ENCODE assay signal across 1 cellular context in genomic region chr4:1784789-1785591, GRCh38.
TF ChIP-seq lines count a peak whose summit lies in the region.

No MANE protein-coding gene starts in this region.

TF ChIP-seq in HepG2, 621 proteins besides CTCF, POLR2A, EP300 and RAD21 (continued from another document and continues in another):
- TF ChIP-seq, protein P1, sequence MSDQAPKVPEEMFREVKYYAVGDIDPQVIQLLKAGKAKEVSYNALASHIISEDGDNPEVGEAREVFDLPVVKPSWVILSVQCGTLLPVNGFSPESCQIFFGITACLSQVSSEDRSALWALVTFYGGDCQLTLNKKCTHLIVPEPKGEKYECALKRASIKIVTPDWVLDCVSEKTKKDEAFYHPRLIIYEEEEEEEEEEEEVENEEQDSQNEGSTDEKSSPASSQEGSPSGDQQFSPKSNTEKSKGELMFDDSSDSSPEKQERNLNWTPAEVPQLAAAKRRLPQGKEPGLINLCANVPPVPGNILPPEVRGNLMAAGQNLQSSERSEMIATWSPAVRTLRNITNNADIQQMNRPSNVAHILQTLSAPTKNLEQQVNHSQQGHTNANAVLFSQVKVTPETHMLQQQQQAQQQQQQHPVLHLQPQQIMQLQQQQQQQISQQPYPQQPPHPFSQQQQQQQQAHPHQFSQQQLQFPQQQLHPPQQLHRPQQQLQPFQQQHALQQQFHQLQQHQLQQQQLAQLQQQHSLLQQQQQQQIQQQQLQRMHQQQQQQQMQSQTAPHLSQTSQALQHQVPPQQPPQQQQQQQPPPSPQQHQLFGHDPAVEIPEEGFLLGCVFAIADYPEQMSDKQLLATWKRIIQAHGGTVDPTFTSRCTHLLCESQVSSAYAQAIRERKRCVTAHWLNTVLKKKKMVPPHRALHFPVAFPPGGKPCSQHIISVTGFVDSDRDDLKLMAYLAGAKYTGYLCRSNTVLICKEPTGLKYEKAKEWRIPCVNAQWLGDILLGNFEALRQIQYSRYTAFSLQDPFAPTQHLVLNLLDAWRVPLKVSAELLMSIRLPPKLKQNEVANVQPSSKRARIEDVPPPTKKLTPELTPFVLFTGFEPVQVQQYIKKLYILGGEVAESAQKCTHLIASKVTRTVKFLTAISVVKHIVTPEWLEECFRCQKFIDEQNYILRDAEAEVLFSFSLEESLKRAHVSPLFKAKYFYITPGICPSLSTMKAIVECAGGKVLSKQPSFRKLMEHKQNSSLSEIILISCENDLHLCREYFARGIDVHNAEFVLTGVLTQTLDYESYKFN (CRISPR knock-in tag; conservative IDR thresholded peaks at IDR 0.05): peak; percentile 89
- TF ChIP-seq, protein P2, sequence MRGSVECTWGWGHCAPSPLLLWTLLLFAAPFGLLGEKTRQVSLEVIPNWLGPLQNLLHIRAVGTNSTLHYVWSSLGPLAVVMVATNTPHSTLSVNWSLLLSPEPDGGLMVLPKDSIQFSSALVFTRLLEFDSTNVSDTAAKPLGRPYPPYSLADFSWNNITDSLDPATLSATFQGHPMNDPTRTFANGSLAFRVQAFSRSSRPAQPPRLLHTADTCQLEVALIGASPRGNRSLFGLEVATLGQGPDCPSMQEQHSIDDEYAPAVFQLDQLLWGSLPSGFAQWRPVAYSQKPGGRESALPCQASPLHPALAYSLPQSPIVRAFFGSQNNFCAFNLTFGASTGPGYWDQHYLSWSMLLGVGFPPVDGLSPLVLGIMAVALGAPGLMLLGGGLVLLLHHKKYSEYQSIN (CRISPR knock-in tag; IDR thresholded peaks at IDR 0.05; ENCODE audit: borderline replicate concordance): no peak
- TF ChIP-seq ZNF782 (CRISPR knock-in tag; IDR thresholded peaks at IDR 0.05; ENCODE audit: borderline replicate concordance) (peak; percentile 88; the same call in 1 of the 2 replicates), SOX13 (IDR thresholded peaks at IDR 0.05) (0 out of 2 replicates have a peak, but pooled peaks have one; percentile 33), SOX13 (CRISPR knock-in tag; conservative IDR thresholded peaks at IDR 0.05 in 1 of 2, IDR thresholded peaks at IDR 0.05 in 1 of 2) (peak in 1 of 2 experiments; percentile 63; a peak in 2 of 4 replicates), KIAA2018 (CRISPR knock-in tag; IDR thresholded peaks at IDR 0.05; ENCODE audit: borderline replicate concordance) (no peak; the same call in 1 of the 2 replicates), GPN1 (CRISPR knock-in tag; IDR thresholded peaks at IDR 0.05; ENCODE audit: borderline replicate concordance) (no peak), PTBP1 (IDR thresholded peaks at IDR 0.05; ENCODE audit: low read depth, low read length, poor library complexity, severe bottlenecking) (no peak), CREM (IDR thresholded peaks at IDR 0.05) (peak; percentile 51; the same call in 1 of the 2 replicates), CREM (CRISPR knock-in tag; IDR thresholded peaks at IDR 0.05) (no peak), PPARG (CRISPR knock-in tag; conservative IDR thresholded peaks at IDR 0.05) (peak; percentile 46; the same call in 1 of the 2 replicates), TOPORS (CRISPR knock-in tag; IDR thresholded peaks at IDR 0.05) (no peak), ZNF746 (CRISPR knock-in tag; IDR thresholded peaks at IDR 0.05) (peak; percentile 99), ZNF550 (CRISPR knock-in tag; IDR thresholded peaks at IDR 0.05; ENCODE audit: borderline replicate concordance) (no peak), KDM5A (IDR thresholded peaks at IDR 0.05; ENCODE audit: borderline replicate concordance, low read length) (no peak), FOSL1 (CRISPR knock-in tag; IDR thresholded peaks at IDR 0.05; ENCODE audit: borderline replicate concordance) (no peak), ZNF235 (CRISPR knock-in tag; IDR thresholded peaks at IDR 0.05; ENCODE audit: borderline replicate concordance) (0 out of 2 replicates have a peak, but pooled peaks have one; percentile 74), ZNF142 (CRISPR knock-in tag; IDR thresholded peaks at IDR 0.05) (no peak), ZNF703 (CRISPR knock-in tag; IDR thresholded peaks at IDR 0.05; ENCODE audit: borderline replicate concordance) (no peak), MXI1 (IDR thresholded peaks at IDR 0.05; ENCODE audit: borderline replicate concordance, low read depth, low read length) (no peak), SOX5 (CRISPR knock-in tag; IDR thresholded peaks at IDR 0.05; ENCODE audit: borderline replicate concordance) (peak; percentile 68), ZFY (CRISPR knock-in tag; IDR thresholded peaks at IDR 0.05) (peak; percentile 87), ZNF749 (CRISPR knock-in tag; IDR thresholded peaks at IDR 0.05; ENCODE audit: borderline replicate concordance) (no peak; the same call in 1 of the 2 replicates), FOXM1 (CRISPR knock-in tag; IDR thresholded peaks at IDR 0.05) (no peak), ATF7 (IDR thresholded peaks at IDR 0.05) (no peak), ATF7 (CRISPR knock-in tag; IDR thresholded peaks at IDR 0.05) (0 out of 2 replicates have a peak, but pooled peaks have one; percentile 70), HNF4A (CRISPR knock-in tag; IDR thresholded peaks at IDR 0.05) (peak; percentile 78), ZNF615 (CRISPR knock-in tag; IDR thresholded peaks at IDR 0.05; ENCODE audit: borderline replicate concordance) (no peak), ZKSCAN1 (IDR thresholded peaks at IDR 0.05; ENCODE audit: low read length) (no peak), PLRG1 (conservative IDR thresholded peaks at IDR 0.05) (no peak), RFXANK (CRISPR knock-in tag; IDR thresholded peaks at IDR 0.05) (no peak), TCF12 (IDR thresholded peaks at IDR 0.05) (no peak), TCF12 (CRISPR knock-in tag; IDR thresholded peaks at IDR 0.05) (no peak), NFE2L2 (IDR thresholded peaks at IDR 0.05; ENCODE audit: low read length) (no peak), ZNF512 (CRISPR knock-in tag; IDR thresholded peaks at IDR 0.05) (no peak), AKAP8 (CRISPR knock-in tag; IDR thresholded peaks at IDR 0.05) (peak; percentile 93), ZNF556 (CRISPR knock-in tag; IDR thresholded peaks at IDR 0.05; ENCODE audit: borderline replicate concordance) (peak; percentile 95; the same call in 1 of the 2 replicates), HOXA9 (CRISPR knock-in tag; IDR thresholded peaks at IDR 0.05; ENCODE audit: borderline replicate concordance) (no peak), YEATS4 (CRISPR knock-in tag; IDR thresholded peaks at IDR 0.05; ENCODE audit: borderline replicate concordance) (peak; percentile 63; the same call in 1 of the 2 replicates), MLX (CRISPR knock-in tag; IDR thresholded peaks at IDR 0.05) (peak; percentile 70; the same call in 1 of the 2 replicates), FLYWCH1 (CRISPR knock-in tag; IDR thresholded peaks at IDR 0.05) (no peak), KAT8 (CRISPR knock-in tag; IDR thresholded peaks at IDR 0.05) (peak; percentile 50; the same call in 1 of the 2 replicates), ELF1 (CRISPR knock-in tag; IDR thresholded peaks at IDR 0.05) (peak; percentile 62; the same call in 1 of the 2 replicates), ZNF256 (CRISPR knock-in tag; conservative IDR thresholded peaks at IDR 0.05) (no peak), JUN (CRISPR knock-in tag; IDR thresholded peaks at IDR 0.05) (0 out of 2 replicates have a peak, but pooled peaks have one; percentile 33), ZNF841 (CRISPR knock-in tag; IDR thresholded peaks at IDR 0.05; ENCODE audit: borderline replicate concordance) (no peak)
